Comparison of ENCODE assay signal across 8 cellular contexts in genomic region chr1:150293433-150294253, GRCh38. TPM values are rescaled to one million over a fixed set of nuclear protein-coding genes. Genes with fewer than 3 reads are reported as not detected.
DNase-seq lines count a peak whose midpoint lies in the region; ATAC-seq and FAIRE-seq lines count a peak whose summit lies in the region.

TSS of gene MRPS21 (plus strand) at chr1:150293861. CDS start at chr1:150294367, 506 bp downstream.

- CTCF ChIA-PET in activated CD8-positive, alpha-beta memory T cell treated with anti-CD3 and anti-CD28 coated beads for 36 hours (lab: Charles Lee), result no interaction called here

- peaks cover 5% of the 10 kb centered on the region for H3K4me1 ChIP-seq in effector memory CD4-positive, alpha-beta T cell (ENCODE audit: control insufficient read depth, insufficient read depth, low read length, poor library complexity, severe bottlenecking)

- peak; percentile 88 for ATAC-seq in GM21367 (IDR thresholded peaks at IDR 0.05; ENCODE audit: unreplicated experiment)

- H3K9me3 ChIP-seq in effector memory CD4-positive, alpha-beta T cell (ENCODE audit: control insufficient read depth, low read length), result no peaks in the 10 kb centered on the region

- H3K36me3 ChIP-seq in effector memory CD4-positive, alpha-beta T cell (ENCODE audit: control insufficient read depth, insufficient read depth, low read length), result peaks cover 4% of the 10 kb centered on the region

- H3K27me3 ChIP-seq in effector memory CD4-positive, alpha-beta T cell (replicated peaks; ENCODE audit: control insufficient read depth, insufficient read depth, low read length, poor library complexity, severe bottlenecking), result no peaks in the 10 kb centered on the region

- POLR2A ChIA-PET in activated CD8-positive, alpha-beta memory T cell treated with anti-CD3 and anti-CD28 coated beads for 36 hours (lab: Charles Lee), result no interaction called here

- DNase-seq in COLO668 (lab: John Stamatoyannopoulos, UW; ENCODE audit: unreplicated experiment) (peak; percentile 96), HTR-8/SVneo (ENCODE audit: insufficient read length, low spot score) (peak; percentile 94), NOMO-1 treated with DMSO at 0.1 percent for 48 hours (lab: John Stamatoyannopoulos, UW; ENCODE audit: unreplicated experiment) (peak; percentile 91), medulla oblongata (ENCODE audit: extremely low spot score) (peak; percentile 95)
- DNase-seq in effector memory CD4-positive, alpha-beta T cell, result peak; percentile 73 to 79 (median 75)
- peak; percentile 67 for DNase-seq in stimulated activated CD8-positive, alpha-beta memory T cell treated with anti-CD3 and anti-CD28 coated beads, Interleukin-12 subunit alpha, Interleukin-12 subunit beta, amount 100 ng/mL, for 1 hour (ENCODE audit: low read depth)

- peak within 1 kb of the TSS; percentile 54 for H3K4me3 ChIP-seq in effector memory CD4-positive, alpha-beta T cell (ENCODE audit: insufficient read depth, low read depth, low read length, poor library complexity, severe bottlenecking)

- peak; percentile 54 for FAIRE-seq in HTR-8/SVneo (lab: Jason Lieb, UNC)

- H3K27ac ChIP-seq in effector memory CD4-positive, alpha-beta T cell (ENCODE audit: insufficient read depth, low read length, poor library complexity, severe bottlenecking), result peak within 1 kb of the TSS; percentile 85

RNA-seq across cellular contexts. Expression of gene MRPS21, which starts in this region (rescaled TPM):
- total RNA-seq in activated CD8-positive, alpha-beta memory T cell treated with anti-CD3 and anti-CD28 coated beads for 36 hours, result 10 to 100 TPM; 78.1 to 79.1 TPM

Comparison
In these comparisons a context has a peak if more than half of its experiments do, and no peak if none do; other contexts are left out.
1. Peak in every context shown above with its lines: DNase-seq, ATAC-seq, H3K4me3 ChIP-seq and H3K27ac ChIP-seq.